In genomic region chr17:28644782-28645575, GRCh38 we compare ENCODE assay signal across 8 cellular contexts. TPM values are rescaled to one million over a fixed set of nuclear protein-coding genes. Genes with fewer than 3 reads are reported as not detected.
A peak's percentile ranks its signal among the peaks of the same experiment; 100 is the strongest.
DNase-seq lines count a peak whose midpoint lies in the region; ATAC-seq and TF ChIP-seq lines count a peak whose summit lies in the region.

Gene BLTP2, minus strand, starts transcription at chr17:28645158. Its CDS starts 102 bp downstream, at chr17:28645056.

- no peaks in the 10 kb centered on the region for H3K9me3 ChIP-seq in heart left ventricle

- POLR2A ChIA-PET in T-cell (lab: Charles Lee): interaction anchor here (0.5 to 1.1 kb wide), 6 partner anchors 17 to 124 kb away, joined by 3 to 9 read pairs (median 4); partner anchors contain the start of genes PROCA1 (in 1 of the 2), SDF2 (in 1 of the 2) and SUPT6H (in 1 of the 2)

- H3K27me3 Mint-ChIP-seq in T-cell: no peaks in the 10 kb centered on the region
- no peaks in the 10 kb centered on the region for H3K27me3 Mint-ChIP-seq in type B pancreatic cell

- H3K4me1 Mint-ChIP-seq in T-cell (peaks cover 39 to 45% (median 41%) of the 10 kb centered on the region in 3 donors), type B pancreatic cell (ENCODE audit: unreplicated experiment) (peaks cover 22% of the 10 kb centered on the region)

- CTCF ChIA-PET in T-cell (lab: Charles Lee): interaction anchor here in 1 of 2 donors (0.6 to 4.8 kb wide), 4 partner anchors 17 to 105 kb away, joined by 3 to 63 read pairs (median 4); partner anchors contain the start of genes PIGS, SDF2 and SUPT6H

- WGBS in adipose tissue, 3 donors: 1% methylated on average over 56 to 89 of the region's 89 CpGs
- WGBS in heart left ventricle, 4 donors: 0 to 1% (median 1%) methylated on average over 18 to 89 of the region's 89 CpGs

- H3K4me3 Mint-ChIP-seq in T-cell (peak within 1 kb of the TSS; percentile 85 to 94 (median 92)), type B pancreatic cell (peak within 1 kb of the TSS; percentile 92)

- H3K4me3 ChIP-seq in GM12865 (ENCODE audit: low read depth, low read length): peak within 1 kb of the TSS; percentile 81
- H3K4me3 ChIP-seq in heart left ventricle: peak within 1 kb of the TSS; percentile 67 to 97 (median 90)

- H3K27ac Mint-ChIP-seq in T-cell (peak within 1 kb of the TSS; percentile 88 to 91), type B pancreatic cell (peak within 1 kb of the TSS; percentile 96)

- H3K9me3 Mint-ChIP-seq in T-cell (no peaks in the 10 kb centered on the region), type B pancreatic cell (no peaks in the 10 kb centered on the region)

- TF ChIP-seq CTCF in GM12865 (IDR thresholded peaks at IDR 0.05; ENCODE audit: insufficient read depth, low read depth, low read length, missing control alignments): no peak
- TF ChIP-seq CTCF in heart left ventricle (IDR thresholded peaks at IDR 0.05): no peak
- TF ChIP-seq CTCF in type B pancreatic cell (conservative IDR thresholded peaks at IDR 0.05): peak; percentile 32

- TF ChIP-seq POLR2A in heart left ventricle (IDR thresholded peaks at IDR 0.05): peak in 1 of 2 donors; percentile 91

- intact Hi-C loops in heart left ventricle (cut with DNase I) (loop anchor here in 4 of 10 donors (2.0 to 5.0 kb wide), 6 partner anchors 46 to 74 kb away; partner anchors contain the start of genes PROCA1 (in 2 of the 4), RPL23A (in 2 of the 4), PIGS (in 1 of the 4) and RAB34 (in 1 of the 4)), posterior cingulate gyrus (cut with DNase I) (loop anchor here (1.0 to 10.0 kb wide), 2 partner anchors 17 to 70 kb away; partner anchors contain the start of genes PROCA1, RAB34, RPL23A and SUPT6H)

- peak; percentile 91 for ATAC-seq in HG02763 (IDR thresholded peaks at IDR 0.05; ENCODE audit: unreplicated experiment)
- ATAC-seq in T-cell (replicated peaks in 1 of 4): peak; percentile 97 to 100 (median 99)
- peak; percentile 97 to 98 (median 98) for ATAC-seq in heart left ventricle

- H3K36me3 ChIP-seq in heart left ventricle: peaks cover 0 to 61% (median 51%) of the 10 kb centered on the region in 9 donors

- DNase-seq in GM12865 (ENCODE audit: low read depth) (peak; percentile 98), NCI-H1436 treated with DMSO at 0.1 percent for 48 hours (lab: John Stamatoyannopoulos, UW) (peak; percentile 55), T-cell (peak; percentile 91 to 97 (median 95)), heart left ventricle (peak; percentile 97 to 99 (median 98)), posterior cingulate gyrus (peak; percentile 90 to 99 (median 96)), type B pancreatic cell (ENCODE audit: extremely low spot score, unreplicated experiment) (peak; percentile 93)

- no peaks in the 10 kb centered on the region for H3K27me3 ChIP-seq in heart left ventricle

- peaks cover 4 to 60% (median 33%) of the 10 kb centered on the region in 12 donors for H3K4me1 ChIP-seq in heart left ventricle

- H3K27ac ChIP-seq in adipose tissue (ENCODE audit: low read depth, low read length) (peak within 1 kb of the TSS; percentile 71), heart left ventricle (peak within 1 kb of the TSS; percentile 85 to 98 (median 94))

- peaks cover 24% of the 10 kb centered on the region for H3K36me3 Mint-ChIP-seq in T-cell
- H3K36me3 Mint-ChIP-seq in type B pancreatic cell: peaks cover 19% of the 10 kb centered on the region

RNA-seq across cellular contexts. Expression of gene BLTP2, which starts in this region (rescaled TPM):
- total RNA-seq in T-cell: 100 to 1,000 TPM; 129 to 156 (median 138) TPM
- polyA plus RNA-seq in adipose tissue: 10 to 100 TPM; 19.6 to 42.6 (median 33.7) TPM
- 100 to 1,000 TPM in 2 of 9 donors, 10 to 100 TPM in 7; 63.6 to 116 (median 74.1) TPM for total RNA-seq in heart left ventricle
- 10 to 100 TPM; 19.8 to 44.9 TPM for polyA plus RNA-seq in heart left ventricle
- 144 and 151 TPM in 2 replicates for total RNA-seq in type B pancreatic cell (ENCODE audit: low replicate concordance)

Comparison
In these comparisons a context has a peak if more than half of its experiments do, and no peak if none do; other contexts are left out.
1. Peak in every context shown above with its lines: DNase-seq, ATAC-seq, H3K4me3 ChIP-seq and H3K27ac ChIP-seq.